21 cellular contexts compared by ENCODE assay signal in the genomic region with DNA sequence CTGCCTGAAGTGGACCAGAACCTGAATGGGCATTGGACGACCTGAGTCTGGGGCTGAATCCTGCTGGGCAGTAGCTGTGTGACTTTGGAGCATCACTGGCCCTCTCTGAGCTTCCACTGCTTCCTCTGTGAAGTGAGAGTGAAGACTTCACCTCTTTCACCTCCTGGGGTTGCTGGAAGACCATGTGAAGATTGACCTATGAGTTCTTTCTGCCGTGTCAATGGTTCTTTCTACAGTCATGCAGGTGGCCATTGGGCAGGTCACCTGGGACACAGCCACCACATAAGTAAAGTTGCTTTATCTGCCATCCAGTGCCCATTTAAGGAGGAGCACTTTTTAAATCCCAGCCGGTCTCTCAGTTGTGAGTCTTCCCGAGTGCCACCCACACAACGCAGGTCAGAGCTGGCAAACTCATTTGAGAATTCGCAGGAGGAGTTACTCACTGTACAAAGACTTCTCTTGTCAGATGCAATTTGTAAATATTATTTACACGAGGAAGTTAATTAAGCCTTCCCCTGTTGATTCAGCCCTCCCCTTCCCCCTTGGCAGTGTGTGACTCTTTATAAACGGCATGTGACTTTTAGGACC.
DNase-seq lines count a peak whose midpoint lies in the region; ATAC-seq, FAIRE-seq and TF ChIP-seq lines count a peak whose summit lies in the region.
"Had no signal": no experiment of that assay in that cellular context is flagged by ENCODE, and none has a peak within 500 bp of the region (broad histone marks: within the 10 kb centered on the region; RNA-seq: fewer than 3 reads in every experiment).

No MANE protein-coding gene starts in this region.

- no peaks in the 10 kb centered on the region for H4K20me1 ChIP-seq in K562 (replicated peaks; ENCODE audit: control insufficient read depth, insufficient read depth, low read length)

- no peak for TF ChIP-seq RAD21 in K562 (CRISPR knock-in tag; conservative IDR thresholded peaks at IDR 0.05 in 1 of 2, IDR thresholded peaks at IDR 0.05 in 1 of 2)

- no peak overlapping the region for H2BK120ac ChIP-seq in mesendoderm (ENCODE audit: low read depth, low read length)

- no TSS peak for BruUV-seq in K562 (replicated peaks; lab: Mats Ljungman, UMichigan)

- no peak overlapping the region for H3K27ac ChIP-seq in K562 (ENCODE audit: extremely low read depth, low read depth, low read length)
- no peak overlapping the region for H3K27ac ChIP-seq in mesendoderm (ENCODE audit: low read depth, low read length)
- H3K27ac ChIP-seq: 22Rv1, body of pancreas, ovary, sigmoid colon, uterus had no signal

- H3K9me1 ChIP-seq in K562 (ENCODE audit: control insufficient read depth, insufficient read depth, low read length), result no peaks in the 10 kb centered on the region

- no peak for TF ChIP-seq POLR2A in K562 (conservative IDR thresholded peaks at IDR 0.05)

- peak; percentile 1 for DNase-seq in DMS153 treated with DMSO at 0.1 percent for 48 hours (lab: John Stamatoyannopoulos, UW; ENCODE audit: unreplicated experiment)
- DNase-seq in DMS153 (lab: John Stamatoyannopoulos, UW), result no peak
- no peak for DNase-seq in K562 (ENCODE audit: extremely low read depth in 1 of 4, low spot score in 3 of 4)
- no peak for DNase-seq in mesendoderm
- no peak for DNase-seq in activated CD4-positive, alpha-beta T cell treated with anti-CD3 and anti-CD28 coated beads, Interleukin-2, amount 50 U/mL, for 1 hour
- no peak for DNase-seq in cerebellar cortex (ENCODE audit: low spot score)
- DNase-seq: activated CD4-positive, alpha-beta T cell treated with anti-CD3 and anti-CD28 coated beads, Interleukin-2, amount 10 ng/mL, durations not matched to agents 24 days and 14 days; activated naive CD8-positive, alpha-beta T cell treated with anti-CD3 and anti-CD28 coated beads, Interleukin-2, amount 50 U/mL, for 24 hours; effector memory CD8-positive, alpha-beta T cell; EL; ovary; sigmoid colon; SW 1271; uterus had no signal

- H3K79me1 ChIP-seq in mesendoderm (ENCODE audit: low read length), result no peaks in the 10 kb centered on the region

- H3K56ac ChIP-seq in mesendoderm (ENCODE audit: low read length), result no peak overlapping the region

- in situ Hi-C loops in K562 (cut with MboI), result no loop called here

- no peaks in the 10 kb centered on the region for H3K4me1 ChIP-seq in K562 (replicated peaks in 1 of 2; ENCODE audit: control insufficient read depth in 2 of 2, insufficient read depth in 2 of 2, low read length in 2 of 2)
- H3K4me1 ChIP-seq in mesendoderm (ENCODE audit: control insufficient read depth, low read depth, low read length), result no peaks in the 10 kb centered on the region
- H3K4me1 ChIP-seq: body of pancreas, sigmoid colon, uterus had no signal

- POLR2A ChIA-PET in K562 (lab: Yijun Ruan, JAX), result no interaction called here

- H4K5ac ChIP-seq in mesendoderm (ENCODE audit: low read length), result no peak overlapping the region

- H3K36me3 ChIP-seq in K562 (ENCODE audit: control insufficient read depth, insufficient read depth, low read length) (no peaks in the 10 kb centered on the region), mesendoderm (ENCODE audit: control insufficient read depth, insufficient read depth, low read length) (no peaks in the 10 kb centered on the region)
- H3K36me3 ChIP-seq: ovary, sigmoid colon, uterus had no signal

- H3K79me2 ChIP-seq in K562 (ENCODE audit: control insufficient read depth, insufficient read depth, low read length), result no peaks in the 10 kb centered on the region
- no peaks in the 10 kb centered on the region for H3K79me2 ChIP-seq in mesendoderm (ENCODE audit: control insufficient read depth, insufficient read depth, low read length)

- no peak overlapping the region for H3K23ac ChIP-seq in mesendoderm (ENCODE audit: low read length)

- H3K4ac ChIP-seq in mesendoderm (ENCODE audit: low read depth, low read length), result no peak overlapping the region

- no peaks in the 10 kb centered on the region for H3K9me3 ChIP-seq in K562 (replicated peaks; ENCODE audit: control insufficient read depth, insufficient read depth, low read depth, low read length)
- H3K9me3 ChIP-seq: body of pancreas, ovary, sigmoid colon, uterus had no signal

- no peak for TF ChIP-seq EP300 in K562 (IDR thresholded peaks at IDR 0.05; ENCODE audit: low read length)

- H2AK5ac ChIP-seq in mesendoderm (ENCODE audit: low read length), result no peak overlapping the region

- no peak overlapping the region for H3K4me2 ChIP-seq in K562 (ENCODE audit: insufficient read depth, low read length)
- no peak overlapping the region for H3K4me2 ChIP-seq in mesendoderm (ENCODE audit: low read length)

- H3K18ac ChIP-seq in mesendoderm (ENCODE audit: low read length), result no peak overlapping the region

- H4K8ac ChIP-seq in mesendoderm (ENCODE audit: low read depth, low read length), result no peak overlapping the region

- no peak overlapping the region for H2BK5ac ChIP-seq in mesendoderm (ENCODE audit: low read length)

- CTCF ChIA-PET in K562 (lab: Yijun Ruan, JAX; ENCODE audit: low intra/inter-chr PET ratio), result interaction anchor here (0.7 kb wide), 1 partner anchor 179 kb away, joined by 3 read pairs; no protein-coding TSS in a partner anchor

- intact Hi-C loops in K562 (cut with micrococcal nuclease), result no loop called here

- no peak overlapping the region for H2BK15ac ChIP-seq in mesendoderm (replicated peaks; ENCODE audit: low read depth)

- no peak overlapping the region for H3K4me3 ChIP-seq in K562
- no peak overlapping the region for H3K4me3 ChIP-seq in mesendoderm (ENCODE audit: low read length)
- H3K4me3 ChIP-seq: body of pancreas, ovary, sigmoid colon, uterus had no signal

- H2AFZ ChIP-seq in K562 (ENCODE audit: low read depth, low read length), result no peak overlapping the region

- TF ChIP-seq CTCF in GM12874 (IDR thresholded peaks at IDR 0.05; ENCODE audit: insufficient read depth, low read depth, low read length) (0 out of 2 replicates have a peak, but pooled peaks have one; percentile 27), K562 (IDR thresholded peaks at IDR 0.05 in 2 of 3, conservative IDR thresholded peaks at IDR 0.05 in 1 of 3; ENCODE audit: insufficient read depth in 2 of 3, low read depth in 1 of 3, low read length in 3 of 3) (0 out of 6 replicates have a peak, but pooled peaks of 1 of the 3 experiments have one; percentile 6)

- H3K9ac ChIP-seq in K562 (ENCODE audit: insufficient read depth in 1 of 2, low read depth in 2 of 2, low read length in 2 of 2), result no peak overlapping the region
- no peak overlapping the region for H3K9ac ChIP-seq in mesendoderm (ENCODE audit: low read length)

- peaks cover 4 to 7% of the 10 kb centered on the region in 2 experiments; a peak in 3 of 5 replicates for H3K27me3 ChIP-seq in K562 (ENCODE audit: control insufficient read depth in 2 of 2, insufficient read depth in 2 of 2, low read length in 2 of 2)
- no peaks in the 10 kb centered on the region for H3K27me3 ChIP-seq in mesendoderm (ENCODE audit: insufficient read depth, low read length, poor library complexity)
- H3K27me3 ChIP-seq: body of pancreas, ovary, uterus had no signal

- ATAC-seq in HG03354 (IDR thresholded peaks at IDR 0.05; ENCODE audit: poor library complexity, severe bottlenecking, unreplicated experiment) (peak; percentile 61), K562 (no peak)
- ATAC-seq: activated naive CD8-positive, alpha-beta T cell treated with anti-CD3 and anti-CD28 coated beads, Interleukin-2, amount 50 U/mL, for 24 hours; body of pancreas; effector memory CD8-positive, alpha-beta T cell; natural killer cell treated with Interleukin-12 subunit alpha and Interleukin-12 subunit beta and Interleukin-15 and Interleukin-18, amount 100 ng/mL, for 72 hours had no signal

- 1% methylated on average over 8 of the region's 8 CpGs for WGBS in K562 (ENCODE audit: insufficient coverage, low coverage, missing lambda C conversion rate)
- WGBS in mesendoderm (ENCODE audit: extremely low coverage, insufficient coverage, low lambda C conversion rate), result no CpG with 5 or more reads among the region's 8 CpGs

- no peak for FAIRE-seq in K562 (lab: Jason Lieb, UNC)
- FAIRE-seq: GM12891, TTC549 had no signal

TF ChIP-seq in K562, 482 proteins besides CTCF, POLR2A, EP300 and RAD21:
- TF ChIP-seq ZFP36 (IDR thresholded peaks at IDR 0.05; ENCODE audit: low read depth, low read length, partially characterized antibody) (peak; percentile 32), KLF10 (CRISPR knock-in tag; IDR thresholded peaks at IDR 0.05) (no peak), CBX5 (IDR thresholded peaks at IDR 0.05; ENCODE audit: borderline replicate concordance, low read depth) (no peak), RBM25 (IDR thresholded peaks at IDR 0.05; ENCODE audit: low read depth, low read length, severe bottlenecking) (peak; percentile 8)
TF ChIP-seq in K562: peak in this region for 2.
